ENCODE assay signal across 12 cellular contexts in the genomic region with DNA sequence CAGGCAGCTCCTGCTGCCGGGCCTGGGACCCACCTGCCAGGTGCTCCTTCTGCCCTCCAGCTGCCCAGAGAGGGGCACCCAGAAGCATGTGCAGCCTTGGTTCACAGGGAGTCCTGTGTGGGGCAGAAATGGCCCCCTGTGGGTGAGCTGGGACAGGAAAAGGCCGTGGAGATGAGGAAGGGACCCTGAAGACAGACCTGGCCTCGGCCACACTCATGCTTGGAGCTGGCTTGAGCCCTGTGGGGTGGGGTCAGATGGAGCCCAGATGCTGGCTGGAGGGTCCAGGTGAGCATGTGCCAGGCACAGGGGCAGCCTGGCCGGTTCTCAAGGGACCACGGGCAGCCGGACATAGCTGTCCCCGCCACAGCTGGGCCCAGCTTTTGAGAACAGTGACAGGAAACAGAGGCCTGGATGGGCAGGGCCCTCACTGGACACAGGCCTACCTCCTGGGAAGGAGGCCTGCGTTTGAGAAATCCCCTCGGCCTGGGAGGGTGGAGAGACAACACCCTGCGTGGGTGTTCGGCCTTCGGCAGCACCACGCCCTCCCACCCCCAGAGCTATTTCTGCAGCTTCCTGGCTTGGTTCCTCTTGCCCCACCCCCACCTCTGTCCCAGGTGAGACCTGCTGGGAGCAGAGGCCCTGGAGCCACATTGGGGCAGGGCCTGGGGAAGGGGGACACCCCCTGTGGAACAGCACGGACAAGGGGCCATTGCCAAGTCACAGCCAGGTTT.
DNase-seq lines count a peak whose midpoint lies in the region; ATAC-seq, FAIRE-seq and TF ChIP-seq lines count a peak whose summit lies in the region.
"Had no signal": no experiment of that assay in that cellular context is flagged by ENCODE, and none has a peak within 500 bp of the region (broad histone marks: within the 10 kb centered on the region; RNA-seq: fewer than 3 reads in every experiment).

No MANE protein-coding gene starts in this region.

- H3K27me3 ChIP-seq in H1 (replicated peaks in 1 of 4; ENCODE audit: control insufficient read depth in 3 of 4, extremely low read depth in 1 of 4, insufficient read depth in 3 of 4, low read length in 3 of 4) = no peaks in the 10 kb centered on the region
- no peaks in the 10 kb centered on the region for H3K27me3 ChIP-seq in naive thymus-derived CD4-positive, alpha-beta T cell (ENCODE audit: control insufficient read depth in 2 of 2, insufficient read depth in 2 of 2, low read length in 2 of 2)

- H3K23ac ChIP-seq in H1 (ENCODE audit: insufficient read length) = no peak overlapping the region

- TF ChIP-seq CTCF in GM10248 (IDR thresholded peaks at IDR 0.05; ENCODE audit: control extremely low read depth, extremely low read depth, low read depth, missing control alignments) (no peak), H1 (IDR thresholded peaks at IDR 0.05; ENCODE audit: control extremely low read depth in 1 of 3, insufficient read depth in 1 of 3, low read depth in 1 of 3, low read length in 3 of 3) (no peak)

- no peak for FAIRE-seq in H1 (lab: Jason Lieb, UNC)

- H3K56ac ChIP-seq in H1 (replicated peaks; ENCODE audit: insufficient read length, low read depth, low read length) = no peak overlapping the region

- H3K27ac Mint-ChIP-seq in naive thymus-derived CD4-positive, alpha-beta T cell = peak overlapping the region in 8 of 9 donors; percentile 25 to 90 (median 72)

- peak overlapping the region; percentile 27 for H4K91ac ChIP-seq in H1 (replicated peaks; ENCODE audit: insufficient read length, low read length)

- WGBS in H1 (ENCODE audit: extremely low coverage in 1 of 2, insufficient coverage in 1 of 2, insufficient read length in 1 of 2, insufficient replicate concordance in 2 of 2, low coverage in 1 of 2, low lambda C conversion rate in 2 of 2, missing lambda C conversion rate in 1 of 2), 2 experiments = 82% methylated on average over 14 of the region's 14 CpGs; no CpG with 5 or more reads in 1 of the 2 experiments

- no peak for TF ChIP-seq EP300 in H1 (IDR thresholded peaks at IDR 0.05; ENCODE audit: borderline replicate concordance in 1 of 2, low read depth in 2 of 2, low read length in 2 of 2)

- no peaks in the 10 kb centered on the region; the same call in 1 of the 2 replicates for H3K23me2 ChIP-seq in H1 (ENCODE audit: low read depth, low read length)

- no peaks in the 10 kb centered on the region for H3K36me3 Mint-ChIP-seq in naive thymus-derived CD4-positive, alpha-beta T cell

- no peak overlapping the region for H3K18ac ChIP-seq in H1 (ENCODE audit: extremely low read depth, low read length)

- no peak overlapping the region for H3K4ac ChIP-seq in H1 (replicated peaks; ENCODE audit: insufficient read length, low read depth, low read length)

- H2AFZ ChIP-seq in H1 (ENCODE audit: low read length) = no peak overlapping the region

- H3K4me2 ChIP-seq in H1 (ENCODE audit: insufficient read depth in 1 of 2, low read depth in 2 of 2, low read length in 2 of 2) = no peak overlapping the region

- DNase-seq in GM10248 (ENCODE audit: extremely low spot score) = peak; percentile 78
- no peak for DNase-seq in H1 (ENCODE audit: low read depth in 1 of 2, low spot score in 2 of 2)
- DNase-seq in naive thymus-derived CD4-positive, alpha-beta T cell = peak in 2 of 9 donors; percentile 19 to 25
- DNase-seq in activated CD4-positive, alpha-beta T cell treated with anti-CD3 and anti-CD28 coated beads for 1 hour = no peak
- DNase-seq in NCI-H2171 (lab: John Stamatoyannopoulos, UW) = no peak
- DNase-seq: HCEC 1CT, hippocampal formation, NCI-H1048 had no signal

- intact Hi-C loops in naive thymus-derived CD4-positive, alpha-beta T cell (cut with micrococcal nuclease) = no loop called here

- no peak for TF ChIP-seq RAD21 in H1 (IDR thresholded peaks at IDR 0.05 in 1 of 2, conservative IDR thresholded peaks at IDR 0.05 in 1 of 2; ENCODE audit: low read depth in 2 of 2, low read length in 2 of 2)

- H4K20me1 ChIP-seq in H1 (replicated peaks in 1 of 2; ENCODE audit: control insufficient read depth in 1 of 2, insufficient read depth in 2 of 2, low read length in 2 of 2) = no peaks in the 10 kb centered on the region

- no peaks in the 10 kb centered on the region for H3K9me3 ChIP-seq in H1 (ENCODE audit: insufficient read depth in 2 of 2, low read depth in 1 of 2, low read length in 1 of 2)
- no peaks in the 10 kb centered on the region for H3K9me3 ChIP-seq in naive thymus-derived CD4-positive, alpha-beta T cell (ENCODE audit: control insufficient read depth in 2 of 3, low read length in 3 of 3)

- H4K8ac ChIP-seq in H1 (ENCODE audit: extremely low read depth, insufficient read depth, low read length) = no peak overlapping the region; the same call in 1 of the 2 replicates

- H3K9me3 Mint-ChIP-seq in naive thymus-derived CD4-positive, alpha-beta T cell = peaks cover 0 to 2% (median 0%) of the 10 kb centered on the region in 11 donors
- H3K9me3 Mint-ChIP-seq: T-helper 1 cell treated with Interleukin-12 subunit alpha and Interleukin-12 subunit beta and Interleukin-4 antibody, amounts not matched to agents 30 μg/mL and 1 μg/mL, for 36 hours had no signal

- no peaks in the 10 kb centered on the region for H3K36me3 ChIP-seq in H1 (ENCODE audit: control insufficient read depth in 2 of 4, insufficient read depth in 4 of 4, low read length in 3 of 4)
- no peaks in the 10 kb centered on the region for H3K36me3 ChIP-seq in naive thymus-derived CD4-positive, alpha-beta T cell (ENCODE audit: control insufficient read depth in 2 of 3, insufficient read depth in 3 of 3, low read length in 3 of 3)

- no peak overlapping the region for H4K5ac ChIP-seq in H1 (ENCODE audit: insufficient read length, low read depth, low read length)

- no peaks in the 10 kb centered on the region for H3K79me1 ChIP-seq in H1 (ENCODE audit: low read depth, low read length)

- peaks cover 8 to 71% (median 51%) of the 10 kb centered on the region in 7 donors for H3K4me1 Mint-ChIP-seq in naive thymus-derived CD4-positive, alpha-beta T cell

- no peak overlapping the region for H3K14ac ChIP-seq in H1 (ENCODE audit: insufficient read length)

- no peak overlapping the region for H3K4me3 ChIP-seq in H1 (ENCODE audit: extremely low read depth in 1 of 4, insufficient read depth in 2 of 4, low read depth in 3 of 4, low read length in 4 of 4)
- peak overlapping the region; percentile 33 for H3K4me3 ChIP-seq in naive thymus-derived CD4-positive, alpha-beta T cell (ENCODE audit: low read length)

- peaks cover 2 to 14% (median 4%) of the 10 kb centered on the region in 4 experiments; a peak in 4 of 7 replicates for H3K4me1 ChIP-seq in H1 (replicated peaks in 1 of 4; ENCODE audit: control insufficient read depth in 3 of 4, insufficient read depth in 4 of 4, low read length in 3 of 4)
- H3K4me1 ChIP-seq in naive thymus-derived CD4-positive, alpha-beta T cell (ENCODE audit: control insufficient read depth in 2 of 2, insufficient read depth in 2 of 2, low read length in 2 of 2) = peaks cover 0 to 51% of the 10 kb centered on the region in 2 donors

- H3K27ac ChIP-seq in H1 (ENCODE audit: low read depth, low read length) = no peak overlapping the region
- H3K27ac ChIP-seq in naive thymus-derived CD4-positive, alpha-beta T cell (ENCODE audit: low read depth, low read length) = peak overlapping the region; percentile 53

- H2BK15ac ChIP-seq in H1 (ENCODE audit: low read length) = no peak overlapping the region

- no peak overlapping the region for H2BK120ac ChIP-seq in H1 (replicated peaks; ENCODE audit: low read depth, low read length)

- H2AK5ac ChIP-seq in H1 (ENCODE audit: low read depth, low read length) = no peak overlapping the region

- ATAC-seq in HG02852 (IDR thresholded peaks at IDR 0.05; ENCODE audit: unreplicated experiment) (peak; percentile 63), HG03108 (IDR thresholded peaks at IDR 0.05; ENCODE audit: unreplicated experiment) (no peak), HG02981 (IDR thresholded peaks at IDR 0.05; ENCODE audit: unreplicated experiment) (no peak)
- ATAC-seq in naive thymus-derived CD4-positive, alpha-beta T cell = no peak

- no peak overlapping the region for H2BK12ac ChIP-seq in H1 (ENCODE audit: low read depth, low read length)

- no peak for TF ChIP-seq POLR2A in H1 (IDR thresholded peaks at IDR 0.05; ENCODE audit: control extremely low read depth in 1 of 2, low read depth in 2 of 2, low read length in 2 of 2)

- no peak overlapping the region for H2BK5ac ChIP-seq in H1 (ENCODE audit: low read depth, low read length)

- no peak overlapping the region for H2BK20ac ChIP-seq in H1 (ENCODE audit: low read length)

- peak overlapping the region in 6 of 10 donors; percentile 41 to 69 (median 60) for H3K4me3 Mint-ChIP-seq in naive thymus-derived CD4-positive, alpha-beta T cell
- H3K4me3 Mint-ChIP-seq: T-helper 1 cell treated with Interleukin-12 subunit alpha and Interleukin-12 subunit beta and Interleukin-4 antibody, amounts not matched to agents 30 μg/mL and 1 μg/mL, for 36 hours had no signal

- H3K79me2 ChIP-seq in H1 (ENCODE audit: control insufficient read depth in 1 of 2, insufficient read depth in 2 of 2, low read length in 2 of 2) = no peaks in the 10 kb centered on the region

- POLR2A ChIA-PET in GM10248 (lab: Yijun Ruan, JAX) = no interaction called here
- POLR2A ChIA-PET in H1 (lab: Charles Lee; ENCODE audit: partially characterized antibody) = interaction anchor here (1.4 kb wide), 1 partner anchor 14 kb away, joined by 3 read pairs; no protein-coding TSS in a partner anchor
- POLR2A ChIA-PET in naive thymus-derived CD4-positive, alpha-beta T cell (lab: Charles Lee) = interaction anchor here (0.6 to 6.8 kb wide), 5 partner anchors 9 to 133 kb away, joined by 3 to 71 read pairs (median 17); a partner anchor contains a TSS

- CTCF ChIA-PET in GM10248 (lab: Yijun Ruan, JAX) = interaction anchor here (1.1 to 1.8 kb wide), 4 partner anchors 9 to 23 kb away, joined by 3 to 4 read pairs (median 3); no protein-coding TSS in a partner anchor
- CTCF ChIA-PET in H1 (lab: Charles Lee; ENCODE audit: partially characterized antibody) = interaction anchor here (0.7 to 2.5 kb wide), 9 partner anchors 12 to 271 kb away, joined by 3 to 7 read pairs (median 3); no protein-coding TSS in a partner anchor
- CTCF ChIA-PET in naive thymus-derived CD4-positive, alpha-beta T cell (lab: Charles Lee) = interaction anchor here (1.2 to 1.6 kb wide), 2 partner anchors 9 to 11 kb away, joined by 7 read pairs; no protein-coding TSS in a partner anchor

- H3K27me3 Mint-ChIP-seq in naive thymus-derived CD4-positive, alpha-beta T cell = peaks cover 0 to 7% (median 0%) of the 10 kb centered on the region in 5 donors

- H3K9ac ChIP-seq in H1 (replicated peaks in 1 of 4; ENCODE audit: extremely low read depth in 1 of 4, low read depth in 3 of 4, low read length in 3 of 4) = no peak overlapping the region

TF ChIP-seq in H1, 55 proteins besides CTCF, POLR2A, EP300 and RAD21:
- TF ChIP-seq EZH2 (IDR thresholded peaks at IDR 0.05; ENCODE audit: low read depth, low read length, severe bottlenecking) (no peak), RFX5 (IDR thresholded peaks at IDR 0.05; ENCODE audit: borderline replicate concordance, low read depth, low read length) (no peak), TEAD4 (IDR thresholded peaks at IDR 0.05; ENCODE audit: low read depth, low read length) (no peak), TBP (IDR thresholded peaks at IDR 0.05; ENCODE audit: low read depth, low read length) (no peak)
